In genomic region chr22:31078389-31078788, GRCh38 we compare ENCODE assay signal across 7 cellular contexts. TPM values are rescaled to one million over a fixed set of nuclear protein-coding genes. Genes with fewer than 3 reads are reported as not detected.
DNase-seq lines count a peak whose midpoint lies in the region; ATAC-seq, FAIRE-seq and TF ChIP-seq lines count a peak whose summit lies in the region.
"Not testable (repeated sequence)": the region's sequence is repeated elsewhere in the genome, so short reads cannot be mapped to it uniquely, and the experiment has no call there.

No MANE protein-coding gene starts in this region.

- H3K79me2 ChIP-seq in GM23248 (ENCODE audit: insufficient read depth), result peaks cover 23% of the 10 kb centered on the region
- H3K79me2 ChIP-seq in astrocyte (ENCODE audit: insufficient read depth, low read length), result peaks cover 21% of the 10 kb centered on the region
- peaks cover 22% of the 10 kb centered on the region for H3K79me2 ChIP-seq in keratinocyte (ENCODE audit: control insufficient read depth, insufficient read depth, low read length)

- not testable (repeated sequence) for FAIRE-seq in astrocyte (lab: Jason Lieb, UNC); pancreas (lab: Jason Lieb, UNC)
- peak; percentile 48 for FAIRE-seq in keratinocyte (lab: Jason Lieb, UNC)

- H2AFZ ChIP-seq in GM23248 (peak overlapping the region; percentile 67), astrocyte (ENCODE audit: low read depth, low read length) (peak overlapping the region; percentile 11)
- H2AFZ ChIP-seq in keratinocyte (ENCODE audit: control insufficient read depth, low read length), result not testable (repeated sequence)

- H3K4me3 Mint-ChIP-seq in astrocyte (ENCODE audit: unreplicated experiment), result not testable (repeated sequence)

- H3K27ac ChIP-seq in GM23248 (peak overlapping the region; percentile 18; the same call in 1 of the 2 replicates), pancreas (peak overlapping the region in 3 of 4 donors; percentile 64 to 94 (median 84))
- not testable (repeated sequence) for H3K27ac ChIP-seq in astrocyte (ENCODE audit: low read depth, low read length); keratinocyte (ENCODE audit: control insufficient read depth, insufficient read depth, low read length)

- not testable (repeated sequence) for ATAC-seq in pancreas

- H3K9ac ChIP-seq in GM23248; astrocyte (ENCODE audit: low read length); keratinocyte (ENCODE audit: control insufficient read depth, extremely low read depth, insufficient read depth, low read length): not testable (repeated sequence)

- H3K4me3 ChIP-seq in GM23248; astrocyte (ENCODE audit: insufficient read depth, low read depth, low read length); keratinocyte (ENCODE audit: control insufficient read depth in 2 of 3, extremely low read depth in 1 of 3, insufficient read depth in 2 of 3, low read depth in 1 of 3, low read length in 3 of 3); pancreas: not testable (repeated sequence)

- peaks cover 18% of the 10 kb centered on the region for H3K4me1 ChIP-seq in GM23248 (ENCODE audit: insufficient read depth)
- H3K4me1 ChIP-seq in astrocyte (ENCODE audit: insufficient read depth, low read length), result peaks cover 23% of the 10 kb centered on the region
- H3K4me1 ChIP-seq in keratinocyte (ENCODE audit: control insufficient read depth, extremely low read depth, insufficient read depth, low read length), result peaks cover 28% of the 10 kb centered on the region
- H3K4me1 ChIP-seq in pancreas, result peaks cover 14 to 29% (median 27%) of the 10 kb centered on the region in 3 donors

- not testable (repeated sequence) for H3K27ac Mint-ChIP-seq in astrocyte (ENCODE audit: unreplicated experiment)

- H3K36me3 Mint-ChIP-seq in astrocyte (ENCODE audit: low read depth, unreplicated experiment), result not testable (repeated sequence)

- intact Hi-C loops in pancreas (cut with DNase I), result not testable (repeated sequence)

- peaks cover 15% of the 10 kb centered on the region for H3K4me1 Mint-ChIP-seq in astrocyte (ENCODE audit: low read depth, unreplicated experiment)

- H3K9me1 ChIP-seq in keratinocyte (ENCODE audit: control insufficient read depth, extremely low read depth, insufficient read depth, low read length), result not testable (repeated sequence)

- DNase-seq in COLO668 (lab: John Stamatoyannopoulos, UW; ENCODE audit: unreplicated experiment), result peak; percentile 24
- DNase-seq in GM23248, result peak; percentile 69
- peak; percentile 8 for DNase-seq in NCI-H69 (lab: John Stamatoyannopoulos, UW)
- not testable (repeated sequence) for DNase-seq in astrocyte (ENCODE audit: low read depth); keratinocyte (ENCODE audit: low read depth, low spot score); pancreas
- peak; percentile 34 for DNase-seq in fibroblast of gingiva (ENCODE audit: low read depth)

- not testable (repeated sequence) for H3K9me2 ChIP-seq in GM23248 (ENCODE audit: insufficient read depth)

- dilution Hi-C loops in keratinocyte (cut with MboI; ENCODE audit: extremely low pct_ligation_motif_present, low sequenced_read_pairs), result not testable (repeated sequence)

- H3K9me3 Mint-ChIP-seq in astrocyte (ENCODE audit: unreplicated experiment), result not testable (repeated sequence)

- in situ Hi-C loops in GM23248 (cut with MboI), result not testable (repeated sequence)

- not testable (repeated sequence) for TF ChIP-seq CTCF in astrocyte (IDR thresholded peaks at IDR 0.05; ENCODE audit: insufficient read depth, low read depth, low read length); keratinocyte (optimal IDR thresholded peaks at IDR 0.05 in 1 of 3, IDR thresholded peaks at IDR 0.05 in 1 of 3, conservative IDR thresholded peaks at IDR 0.05 in 1 of 3; ENCODE audit: extremely low read depth in 1 of 3, insufficient read depth in 2 of 3, low read length in 3 of 3); pancreas (IDR thresholded peaks at IDR 0.05)

- H3K9me3 ChIP-seq in GM23248 (ENCODE audit: low read depth); astrocyte (ENCODE audit: insufficient read depth, low read depth, low read length); keratinocyte (ENCODE audit: control insufficient read depth, low read depth, low read length); pancreas: not testable (repeated sequence)

- H3K4me2 ChIP-seq in GM23248 (ENCODE audit: unreplicated experiment); astrocyte (ENCODE audit: low read length); keratinocyte (ENCODE audit: control insufficient read depth, extremely low read depth, insufficient read depth, low read depth, low read length): not testable (repeated sequence)

- H3K27me3 Mint-ChIP-seq in astrocyte (ENCODE audit: low read depth, unreplicated experiment), result not testable (repeated sequence)

- not testable (repeated sequence) for H3K27me3 ChIP-seq in GM23248 (replicated peaks; ENCODE audit: insufficient read depth); astrocyte (ENCODE audit: insufficient read depth, low read length); keratinocyte (ENCODE audit: control insufficient read depth, extremely low read depth, insufficient read depth, low read length); pancreas

- 65 to 66% methylated on average over 2 of the region's 2 CpGs for WGBS in GM23248 (ENCODE audit: low coverage in 1 of 2, low lambda C conversion rate in 2 of 2, missing lambda C conversion rate in 2 of 2), 2 experiments
- WGBS in pancreas, 2 donors, result 88 to 94% methylated on average over 2 of the region's 2 CpGs

- H3K36me3 ChIP-seq in GM23248 (ENCODE audit: low read depth); astrocyte (ENCODE audit: insufficient read depth, low read length); pancreas: not testable (repeated sequence)
- peaks cover 5 to 12% of the 10 kb centered on the region in 2 experiments for H3K36me3 ChIP-seq in keratinocyte (ENCODE audit: control insufficient read depth in 2 of 2, extremely low read depth in 1 of 2, insufficient read depth in 2 of 2, low read length in 2 of 2)

- H4K20me1 ChIP-seq in GM23248 (ENCODE audit: insufficient read depth); keratinocyte (ENCODE audit: control insufficient read depth, extremely low read depth, insufficient read depth, low read length): not testable (repeated sequence)
- H4K20me1 ChIP-seq in astrocyte (ENCODE audit: insufficient read depth, low read length), result peaks cover 19% of the 10 kb centered on the region

- H3F3A ChIP-seq in GM23248 (ENCODE audit: insufficient read depth), result not testable (repeated sequence)

RNA-seq across cellular contexts. Expression of gene SMTN, which starts 2.7 kb away (rescaled TPM):
- 160 and 175 TPM in 2 replicates for total RNA-seq in GM23248 (2014; rRNA removed; shearing (Covaris generic))
- polyA plus RNA-seq in GM23248 (2016; fragmentation: Nextera tagmentation; extraction: Ambion mirVana) (96.7 and 98.1 TPM in 2 replicates), keratinocyte (51.1 to 131 TPM (median 61.2 TPM) in 3 replicates), pancreas (10 to 100 TPM; 68.1 to 77.4 TPM)
- total RNA-seq in astrocyte (97.5 and 98.9 TPM in 2 replicates), pancreas (10 to 100 TPM; 25.5 to 51.2 (median 37.7) TPM)
- 94.1 TPM for polyA plus RNA-seq in keratinocyte (2011; ENCODE audit: low read depth)
- 39.0 and 77.5 TPM in 2 replicates for polyA plus RNA-seq in keratinocyte (2011; cell fraction: cytosol; rRNA removed)
- 212 and 218 TPM in 2 replicates for polyA plus RNA-seq in keratinocyte (2011; cell fraction: nucleus; rRNA removed)
- polyA plus RNA-seq in keratinocyte (2012; ENCODE audit: low replicate concordance), result 49.4 and 178 TPM in 2 replicates
- polyA minus RNA-seq in keratinocyte, result 49.3 to 251 TPM (median 55.2 TPM) in 3 replicates
- polyA minus RNA-seq in keratinocyte (2011; cell fraction: cytosol; rRNA and poly(A)+ RNA removed), result 145 TPM
- 134 and 142 TPM in 2 replicates for polyA minus RNA-seq in keratinocyte (2011; cell fraction: nucleus; rRNA and poly(A)+ RNA removed)

RNA-seq across cellular contexts. Expression of gene SELENOM, which starts 29.0 kb away (rescaled TPM):
- total RNA-seq in GM23248 (2014; rRNA removed; shearing (Covaris generic)), result 216 and 268 TPM in 2 replicates
- polyA plus RNA-seq in GM23248 (2016; fragmentation: Nextera tagmentation; extraction: Ambion mirVana) (522 and 537 TPM in 2 replicates), keratinocyte (9.1 to 27.7 TPM (median 16.3 TPM) in 3 replicates), pancreas (100 to 1,000 TPM; 118 TPM)
- total RNA-seq in astrocyte (157 and 205 TPM in 2 replicates), pancreas (10 to 100 TPM; 46.1 to 62.4 (median 54.4) TPM)
- polyA plus RNA-seq in keratinocyte (2011; ENCODE audit: low read depth), result 2.0 TPM
- 15.6 and 62.0 TPM in 2 replicates for polyA plus RNA-seq in keratinocyte (2011; cell fraction: cytosol; rRNA removed)
- polyA plus RNA-seq in keratinocyte (2011; cell fraction: nucleus; rRNA removed), result 21.0 and 31.3 TPM in 2 replicates
- polyA plus RNA-seq in keratinocyte (2012; ENCODE audit: low replicate concordance), result 20.2 and 23.6 TPM in 2 replicates
- polyA minus RNA-seq in keratinocyte, result 2.7 to 13.0 TPM (median 4.8 TPM) in 3 replicates
- 29.4 TPM for polyA minus RNA-seq in keratinocyte (2011; cell fraction: cytosol; rRNA and poly(A)+ RNA removed)
- polyA minus RNA-seq in keratinocyte (2011; cell fraction: nucleus; rRNA and poly(A)+ RNA removed), result 9.5 and 10.3 TPM in 2 replicates

RNA-seq across cellular contexts. Expression of gene INPP5J, which starts 44.4 kb away (rescaled TPM):
- total RNA-seq in GM23248 (2014; rRNA removed; shearing (Covaris generic)), result 0.13 TPM in 1 of 2 replicates, not detected in the other
- 0.15 and 0.26 TPM in 2 replicates for polyA plus RNA-seq in GM23248 (2016; fragmentation: Nextera tagmentation; extraction: Ambion mirVana)
- total RNA-seq in astrocyte, result 3.0 and 3.3 TPM in 2 replicates
- polyA plus RNA-seq in keratinocyte, result 0.14 to 0.26 TPM (median 0.22 TPM) in 3 replicates
- polyA plus RNA-seq in keratinocyte (2011; ENCODE audit: low read depth), result 0.56 TPM
- polyA plus RNA-seq in keratinocyte (2011; cell fraction: cytosol; rRNA removed), result 0.09 and 0.27 TPM in 2 replicates
- 0.69 and 0.95 TPM in 2 replicates for polyA plus RNA-seq in keratinocyte (2011; cell fraction: nucleus; rRNA removed)
- polyA plus RNA-seq in keratinocyte (2012; ENCODE audit: low replicate concordance), result 0.46 and 0.72 TPM in 2 replicates
- 0.33 to 1.8 TPM in 2 of 3 replicates, not detected in the other for polyA minus RNA-seq in keratinocyte
- not detected for polyA minus RNA-seq in keratinocyte (2011; cell fraction: cytosol; rRNA and poly(A)+ RNA removed)
- 0.32 TPM in 1 of 2 replicates, not detected in the other for polyA minus RNA-seq in keratinocyte (2011; cell fraction: nucleus; rRNA and poly(A)+ RNA removed)
- total RNA-seq in pancreas, result 10 to 100 TPM in 2 of 6 donors, 1 to 10 TPM in 4; 4.5 to 12.7 (median 8.2) TPM
- polyA plus RNA-seq in pancreas, result 10 to 100 TPM; 23.0 to 25.0 TPM
